1 cellular context compared by ENCODE assay signal in genomic region chr7:6221340-6222319, GRCh38.
TF ChIP-seq lines count a peak whose summit lies in the region.

No MANE protein-coding gene starts in this region.

TF ChIP-seq in K562, 482 proteins besides CTCF, POLR2A, EP300 and RAD21 (continued from another document):
- TF ChIP-seq PREB (CRISPR knock-in tag; IDR thresholded peaks at IDR 0.05) (no peak), GTF2B (IDR thresholded peaks at IDR 0.05; ENCODE audit: extremely low read depth, insufficient read length) (no peak), ZC3H4 (CRISPR knock-in tag; IDR thresholded peaks at IDR 0.05; ENCODE audit: borderline replicate concordance) (no peak), ZNF655 (CRISPR knock-in tag; IDR thresholded peaks at IDR 0.05) (no peak), PCBP2 (IDR thresholded peaks at IDR 0.05; ENCODE audit: low read depth, low read length, poor library complexity, severe bottlenecking) (no peak), MTA1 (IDR thresholded peaks at IDR 0.05; ENCODE audit: borderline replicate concordance) (peak; percentile 65; the same call in 1 of the 2 replicates)
